Comparison of ENCODE assay signal across 14 cellular contexts in the genomic region with DNA sequence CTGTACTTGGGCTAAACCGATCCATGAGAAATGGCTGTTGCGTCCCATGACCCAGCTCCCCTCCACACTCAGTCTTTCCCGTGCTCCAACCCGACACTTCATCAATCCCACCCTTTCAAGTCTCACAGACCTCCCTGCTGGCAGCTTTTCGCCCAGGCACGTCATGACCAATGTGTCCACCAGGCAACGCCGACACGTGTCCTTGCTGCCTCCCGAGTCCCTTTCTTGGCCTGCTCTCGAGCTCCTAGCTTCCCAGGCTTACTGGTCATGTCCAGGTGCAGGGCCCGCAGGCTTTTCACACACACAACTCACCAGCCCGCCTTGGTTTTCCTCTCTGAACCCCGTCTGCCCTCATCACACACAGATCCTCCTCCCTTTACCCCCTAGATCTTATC. TPM values are rescaled to one million over a fixed set of nuclear protein-coding genes. Genes with fewer than 3 reads are reported as not detected.
DNase-seq lines count a peak whose midpoint lies in the region; ATAC-seq and TF ChIP-seq lines count a peak whose summit lies in the region.
"Had no signal": no experiment of that assay in that cellular context is flagged by ENCODE, and none has a peak within 500 bp of the region (broad histone marks: within the 10 kb centered on the region; RNA-seq: fewer than 3 reads in every experiment).

No MANE protein-coding gene starts in this region.

- no peak for DNase-seq in CD4-positive, alpha-beta T cell
- DNase-seq in HFFc6, result no peak
- peak in 3 of 4 donors; percentile 64 to 84 (median 75) for DNase-seq in body of pancreas
- no peak for DNase-seq in AG20443 (ENCODE audit: low spot score)
- DNase-seq in kidney glomerular epithelial cell (lab: John Stamatoyannopoulos, UW), result no peak
- DNase-seq: activated CD4-positive, alpha-beta T cell treated with anti-CD3 and anti-CD28 coated beads for 1 hour; activated gamma-delta T cell treated with Interleukin-2 at 50 U/mL for 16 hours; colonic mucosa; DMS153; H7; small intestine; tibial artery had no signal

- H3K9me3 Mint-ChIP-seq in CD4-positive, alpha-beta T cell, result no peaks in the 10 kb centered on the region
- no peaks in the 10 kb centered on the region for H3K9me3 Mint-ChIP-seq in HFFc6
- no peaks in the 10 kb centered on the region for H3K9me3 Mint-ChIP-seq in nephron

- H3K27me3 Mint-ChIP-seq in CD4-positive, alpha-beta T cell, result no peaks in the 10 kb centered on the region
- H3K27me3 Mint-ChIP-seq in HFFc6 (ENCODE audit: insufficient read depth), result peaks cover 8% of the 10 kb centered on the region
- H3K27me3 Mint-ChIP-seq in nephron (ENCODE audit: low read depth), result no peaks in the 10 kb centered on the region

- H3K4me1 Mint-ChIP-seq in CD4-positive, alpha-beta T cell (ENCODE audit: low read depth), result peaks cover 43% of the 10 kb centered on the region
- peaks cover 42% of the 10 kb centered on the region for H3K4me1 Mint-ChIP-seq in HFFc6 (ENCODE audit: low read depth)
- H3K4me1 Mint-ChIP-seq in nephron, result peaks cover 59% of the 10 kb centered on the region

- peak overlapping the region; percentile 27 for H3K4me3 Mint-ChIP-seq in CD4-positive, alpha-beta T cell
- H3K4me3 Mint-ChIP-seq in HFFc6 (no peak overlapping the region), nephron (peak overlapping the region in 2 of 3 experiments; percentile 22 to 27)

- CTCF ChIA-PET in CD4-positive, alpha-beta T cell (lab: Charles Lee), result no interaction called here

- H3K27ac ChIP-seq in CD4-positive, alpha-beta T cell (ENCODE audit: low read depth, low read length), result no peak overlapping the region
- H3K27ac ChIP-seq in body of pancreas, result peak overlapping the region; percentile 13 to 48 (median 22)
- H3K27ac ChIP-seq: colonic mucosa, tibial artery had no signal

- intact Hi-C loops in CD4-positive, alpha-beta T cell (cut with DNase I, micrococcal nuclease), result loop anchor here (2.0 to 10.0 kb wide), 3 partner anchors 14 to 296 kb away; no protein-coding TSS in a partner anchor
- intact Hi-C loops in body of pancreas (cut with DNase I), result no loop called here

- H3K9me3 ChIP-seq in CD4-positive, alpha-beta T cell (ENCODE audit: control insufficient read depth, low read length), result no peaks in the 10 kb centered on the region
- H3K9me3 ChIP-seq in body of pancreas, result no peaks in the 10 kb centered on the region
- H3K9me3 ChIP-seq: colonic mucosa, tibial artery had no signal

- TF ChIP-seq POLR2A in body of pancreas (IDR thresholded peaks at IDR 0.05), result no peak

- H3K36me3 Mint-ChIP-seq in CD4-positive, alpha-beta T cell (ENCODE audit: low read depth), result peaks cover 54% of the 10 kb centered on the region
- H3K36me3 Mint-ChIP-seq in HFFc6 (ENCODE audit: low read depth) (peaks cover 27% of the 10 kb centered on the region), nephron (ENCODE audit: low read depth) (peaks cover 14% of the 10 kb centered on the region)

- ATAC-seq in CD4-positive, alpha-beta T cell (ENCODE audit: poor library complexity), result no peak
- ATAC-seq in body of pancreas, result no peak
- ATAC-seq in HG03196 (IDR thresholded peaks at IDR 0.05; ENCODE audit: unreplicated experiment), result no peak

- POLR2A ChIA-PET in CD4-positive, alpha-beta T cell (lab: Charles Lee), result no interaction called here

- no peak overlapping the region for H3K4me3 ChIP-seq in body of pancreas
- H3K4me3 ChIP-seq: colonic mucosa, tibial artery had no signal

- no peaks in the 10 kb centered on the region for H3K27me3 ChIP-seq in CD4-positive, alpha-beta T cell (ENCODE audit: control insufficient read depth, insufficient read depth, low read length)
- H3K27me3 ChIP-seq in body of pancreas, result no peaks in the 10 kb centered on the region
- H3K27me3 ChIP-seq: colonic mucosa, tibial artery had no signal

- H3K36me3 ChIP-seq in body of pancreas (replicated peaks in 1 of 2; ENCODE audit: insufficient read depth in 1 of 2, low read depth in 2 of 2), result peaks cover 0 to 7% of the 10 kb centered on the region in 2 donors

- 55 to 62% methylated on average over 14 of the region's 14 CpGs for WGBS in body of pancreas, 2 donors

- peaks cover 25% of the 10 kb centered on the region for H3K4me1 ChIP-seq in body of pancreas

- H3K27ac Mint-ChIP-seq in CD4-positive, alpha-beta T cell, result peak overlapping the region; percentile 95
- peak overlapping the region; percentile 70; the same call in 1 of the 2 replicates for H3K27ac Mint-ChIP-seq in HFFc6
- peak overlapping the region in 2 of 3 experiments; percentile 38 to 70 for H3K27ac Mint-ChIP-seq in nephron

- no peak for TF ChIP-seq CTCF in CD4-positive, alpha-beta T cell (IDR thresholded peaks at IDR 0.05)
- TF ChIP-seq CTCF in HFFc6 (IDR thresholded peaks at IDR 0.05), result peak; percentile 24
- TF ChIP-seq CTCF in body of pancreas (IDR thresholded peaks at IDR 0.05), result peak in 4 of 7 experiments; percentile 23 to 32 (median 26)
- no peak for TF ChIP-seq CTCF in nephron (IDR thresholded peaks at IDR 0.05; ENCODE audit: unreplicated experiment in 3 of 3)

RNA-seq across cellular contexts. Expression of a gene that starts 12.2 kb away (rescaled TPM):
- 100 to 1,000 TPM; 111 to 118 TPM for total RNA-seq in CD4-positive, alpha-beta T cell
- 10 to 100 TPM; 19.4 to 25.4 (median 21.9) TPM for total RNA-seq in HFFc6 (2021; fragmentation: NEBNext Ultra II Directional; extraction: Animal tissue kit (Norgen Biotek cat#: 25700))
- total RNA-seq in body of pancreas, result 10 to 100 TPM in 1 of 2 donors, 1 to 10 TPM in 1; 5.4 to 12.2 TPM

RNA-seq across cellular contexts. Expression of a gene that starts 51.4 kb away (rescaled TPM):
- total RNA-seq in CD4-positive, alpha-beta T cell, result 100 to 1,000 TPM; 147 to 154 TPM
- total RNA-seq in HFFc6 (2021; fragmentation: NEBNext Ultra II Directional; extraction: Animal tissue kit (Norgen Biotek cat#: 25700)), result 10 to 100 TPM; 22.4 to 28.2 (median 26.1) TPM
- 10 to 100 TPM; 32.7 to 77.5 TPM for total RNA-seq in body of pancreas

RNA-seq across cellular contexts. Expression of a gene that starts 52.4 kb away (rescaled TPM):
- 10 to 100 TPM; 29.6 to 31.9 TPM for total RNA-seq in CD4-positive, alpha-beta T cell
- 10 to 100 TPM; 35.9 to 43.2 (median 37.6) TPM for total RNA-seq in HFFc6 (2021; fragmentation: NEBNext Ultra II Directional; extraction: Animal tissue kit (Norgen Biotek cat#: 25700))
- total RNA-seq in body of pancreas, result 10 to 100 TPM; 24.9 to 59.3 TPM

Comparison
In these comparisons a context has a peak if more than half of its experiments do, and no peak if none do; other contexts are left out.
1. DNase-seq: peak in body of pancreas (3 of 4); none in CD4-positive, alpha-beta T cell (0 of 10), HFFc6 (single experiment), AG20443 (single experiment) and kidney glomerular epithelial cell (single experiment).
2. CTCF ChIP-seq: peak in HFFc6 (single experiment) and body of pancreas (4 of 7); none in CD4-positive, alpha-beta T cell (single experiment) and nephron (0 of 3).
3. RNA of a gene that starts 12.2 kb away (total RNA-seq): 111 to 118 TPM in CD4-positive, alpha-beta T cell; 19.4 to 25.4 TPM in HFFc6 and 5.4 to 12.2 TPM in body of pancreas; every median in the first group is over 4 times any median in the second.
4. Peak in every context shown above with its lines, with median percentiles within 50 percentile points of each other: H3K27ac Mint-ChIP-seq.